Comparison of ENCODE assay signal across 1 cellular context in genomic region chr14:54537651-54538050, GRCh38.
TF ChIP-seq lines count a peak whose summit lies in the region.

No MANE protein-coding gene starts in this region.

TF ChIP-seq in HepG2, 621 proteins besides CTCF, POLR2A, EP300 and RAD21 (continued from another document and continues in another):
- TF ChIP-seq RERE (CRISPR knock-in tag; IDR thresholded peaks at IDR 0.05; ENCODE audit: low read depth), result 0 out of 2 replicates have a peak, but pooled peaks have one; percentile 18
- TF ChIP-seq PTBP1 (IDR thresholded peaks at IDR 0.05; ENCODE audit: low read depth, low read length, poor library complexity, severe bottlenecking), result no peak
- TF ChIP-seq, protein P1, sequence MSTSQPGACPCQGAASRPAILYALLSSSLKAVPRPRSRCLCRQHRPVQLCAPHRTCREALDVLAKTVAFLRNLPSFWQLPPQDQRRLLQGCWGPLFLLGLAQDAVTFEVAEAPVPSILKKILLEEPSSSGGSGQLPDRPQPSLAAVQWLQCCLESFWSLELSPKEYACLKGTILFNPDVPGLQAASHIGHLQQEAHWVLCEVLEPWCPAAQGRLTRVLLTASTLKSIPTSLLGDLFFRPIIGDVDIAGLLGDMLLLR (CRISPR knock-in tag; IDR thresholded peaks at IDR 0.05), result no peak
- TF ChIP-seq, protein P2, sequence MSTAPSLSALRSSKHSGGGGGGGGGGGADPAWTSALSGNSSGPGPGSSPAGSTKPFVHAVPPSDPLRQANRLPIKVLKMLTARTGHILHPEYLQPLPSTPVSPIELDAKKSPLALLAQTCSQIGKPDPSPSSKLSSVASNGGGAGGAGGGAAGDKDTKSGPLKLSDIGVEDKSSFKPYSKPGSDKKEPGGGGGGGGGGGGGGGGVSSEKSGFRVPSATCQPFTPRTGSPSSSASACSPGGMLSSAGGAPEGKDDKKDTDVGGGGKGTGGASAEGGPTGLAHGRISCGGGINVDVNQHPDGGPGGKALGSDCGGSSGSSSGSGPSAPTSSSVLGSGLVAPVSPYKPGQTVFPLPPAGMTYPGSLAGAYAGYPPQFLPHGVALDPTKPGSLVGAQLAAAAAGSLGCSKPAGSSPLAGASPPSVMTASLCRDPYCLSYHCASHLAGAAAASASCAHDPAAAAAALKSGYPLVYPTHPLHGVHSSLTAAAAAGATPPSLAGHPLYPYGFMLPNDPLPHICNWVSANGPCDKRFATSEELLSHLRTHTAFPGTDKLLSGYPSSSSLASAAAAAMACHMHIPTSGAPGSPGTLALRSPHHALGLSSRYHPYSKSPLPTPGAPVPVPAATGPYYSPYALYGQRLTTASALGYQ (CRISPR knock-in tag; IDR thresholded peaks at IDR 0.05), result 0 out of 2 replicates have a peak, but pooled peaks have one; percentile 33
- TF ChIP-seq, protein P3, sequence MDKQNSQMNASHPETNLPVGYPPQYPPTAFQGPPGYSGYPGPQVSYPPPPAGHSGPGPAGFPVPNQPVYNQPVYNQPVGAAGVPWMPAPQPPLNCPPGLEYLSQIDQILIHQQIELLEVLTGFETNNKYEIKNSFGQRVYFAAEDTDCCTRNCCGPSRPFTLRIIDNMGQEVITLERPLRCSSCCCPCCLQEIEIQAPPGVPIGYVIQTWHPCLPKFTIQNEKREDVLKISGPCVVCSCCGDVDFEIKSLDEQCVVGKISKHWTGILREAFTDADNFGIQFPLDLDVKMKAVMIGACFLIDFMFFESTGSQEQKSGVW (CRISPR knock-in tag; IDR thresholded peaks at IDR 0.05; ENCODE audit: borderline replicate concordance), result no peak
- TF ChIP-seq ZBTB1 (CRISPR knock-in tag; IDR thresholded peaks at IDR 0.05; ENCODE audit: borderline replicate concordance), result no peak
- no peak for TF ChIP-seq TOE1 (CRISPR knock-in tag; IDR thresholded peaks at IDR 0.05)
- no peak for TF ChIP-seq ZNF781 (CRISPR knock-in tag; IDR thresholded peaks at IDR 0.05; ENCODE audit: borderline replicate concordance, not compliant biosample characterization)
- peak; percentile 51; the same call in 1 of the 2 replicates for TF ChIP-seq SMAD3 (CRISPR knock-in tag; IDR thresholded peaks at IDR 0.05)
- TF ChIP-seq NCOA5 (CRISPR knock-in tag; IDR thresholded peaks at IDR 0.05), result no peak
- TF ChIP-seq, protein P4, sequence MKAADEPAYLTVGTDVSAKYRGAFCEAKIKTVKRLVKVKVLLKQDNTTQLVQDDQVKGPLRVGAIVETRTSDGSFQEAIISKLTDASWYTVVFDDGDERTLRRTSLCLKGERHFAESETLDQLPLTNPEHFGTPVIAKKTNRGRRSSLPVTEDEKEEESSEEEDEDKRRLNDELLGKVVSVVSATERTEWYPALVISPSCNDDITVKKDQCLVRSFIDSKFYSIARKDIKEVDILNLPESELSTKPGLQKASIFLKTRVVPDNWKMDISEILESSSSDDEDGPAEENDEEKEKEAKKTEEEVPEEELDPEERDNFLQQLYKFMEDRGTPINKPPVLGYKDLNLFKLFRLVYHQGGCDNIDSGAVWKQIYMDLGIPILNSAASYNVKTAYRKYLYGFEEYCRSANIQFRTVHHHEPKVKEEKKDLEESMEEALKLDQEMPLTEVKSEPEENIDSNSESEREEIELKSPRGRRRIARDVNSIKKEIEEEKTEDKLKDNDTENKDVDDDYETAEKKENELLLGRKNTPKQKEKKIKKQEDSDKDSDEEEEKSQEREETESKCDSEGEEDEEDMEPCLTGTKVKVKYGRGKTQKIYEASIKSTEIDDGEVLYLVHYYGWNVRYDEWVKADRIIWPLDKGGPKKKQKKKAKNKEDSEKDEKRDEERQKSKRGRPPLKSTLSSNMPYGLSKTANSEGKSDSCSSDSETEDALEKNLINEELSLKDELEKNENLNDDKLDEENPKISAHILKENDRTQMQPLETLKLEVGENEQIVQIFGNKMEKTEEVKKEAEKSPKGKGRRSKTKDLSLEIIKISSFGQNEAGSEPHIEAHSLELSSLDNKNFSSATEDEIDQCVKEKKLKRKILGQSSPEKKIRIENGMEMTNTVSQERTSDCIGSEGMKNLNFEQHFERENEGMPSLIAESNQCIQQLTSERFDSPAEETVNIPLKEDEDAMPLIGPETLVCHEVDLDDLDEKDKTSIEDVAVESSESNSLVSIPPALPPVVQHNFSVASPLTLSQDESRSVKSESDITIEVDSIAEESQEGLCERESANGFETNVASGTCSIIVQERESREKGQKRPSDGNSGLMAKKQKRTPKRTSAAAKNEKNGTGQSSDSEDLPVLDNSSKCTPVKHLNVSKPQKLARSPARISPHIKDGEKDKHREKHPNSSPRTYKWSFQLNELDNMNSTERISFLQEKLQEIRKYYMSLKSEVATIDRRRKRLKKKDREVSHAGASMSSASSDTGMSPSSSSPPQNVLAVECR (CRISPR knock-in tag; IDR thresholded peaks at IDR 0.05; ENCODE audit: borderline replicate concordance), result no peak
- no peak for TF ChIP-seq SSRP1 (CRISPR knock-in tag; IDR thresholded peaks at IDR 0.05)
- no peak for TF ChIP-seq RNF219 (CRISPR knock-in tag; IDR thresholded peaks at IDR 0.05)
- TF ChIP-seq DNMT3B (CRISPR knock-in tag; conservative IDR thresholded peaks at IDR 0.05), result no peak
- peak; percentile 69 for TF ChIP-seq CREM (IDR thresholded peaks at IDR 0.05)
- no peak for TF ChIP-seq CREM (CRISPR knock-in tag; IDR thresholded peaks at IDR 0.05)
- peak; percentile 92 for TF ChIP-seq FOXA3 (CRISPR knock-in tag; IDR thresholded peaks at IDR 0.05)
- TF ChIP-seq ZNF740 (CRISPR knock-in tag; IDR thresholded peaks at IDR 0.05), result no peak
- no peak for TF ChIP-seq CBFB (CRISPR knock-in tag; IDR thresholded peaks at IDR 0.05)
- peak; percentile 86 for TF ChIP-seq HNF1A (IDR thresholded peaks at IDR 0.05; ENCODE audit: low read depth)
- peak; percentile 80; the same call in 1 of the 2 replicates for TF ChIP-seq HNF1A (CRISPR knock-in tag; IDR thresholded peaks at IDR 0.05; ENCODE audit: borderline replicate concordance)
- TF ChIP-seq ZNF776 (CRISPR knock-in tag; IDR thresholded peaks at IDR 0.05), result no peak
- TF ChIP-seq IKZF4 (CRISPR knock-in tag; IDR thresholded peaks at IDR 0.05; ENCODE audit: borderline replicate concordance, low read depth, not compliant biosample characterization), result no peak
- no peak for TF ChIP-seq ZNF772 (CRISPR knock-in tag; IDR thresholded peaks at IDR 0.05)
- no peak for TF ChIP-seq SMYD3 (CRISPR knock-in tag; IDR thresholded peaks at IDR 0.05)
- TF ChIP-seq, protein P5, sequence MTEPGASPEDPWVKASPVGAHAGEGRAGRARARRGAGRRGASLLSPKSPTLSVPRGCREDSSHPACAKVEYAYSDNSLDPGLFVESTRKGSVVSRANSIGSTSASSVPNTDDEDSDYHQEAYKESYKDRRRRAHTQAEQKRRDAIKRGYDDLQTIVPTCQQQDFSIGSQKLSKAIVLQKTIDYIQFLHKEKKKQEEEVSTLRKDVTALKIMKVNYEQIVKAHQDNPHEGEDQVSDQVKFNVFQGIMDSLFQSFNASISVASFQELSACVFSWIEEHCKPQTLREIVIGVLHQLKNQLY (CRISPR knock-in tag; IDR thresholded peaks at IDR 0.05), result no peak
- no peak for TF ChIP-seq NFYC (CRISPR knock-in tag; IDR thresholded peaks at IDR 0.05)
- TF ChIP-seq KDM6A (CRISPR knock-in tag; IDR thresholded peaks at IDR 0.05; ENCODE audit: low read depth), result no peak
- TF ChIP-seq RFX3 (CRISPR knock-in tag; IDR thresholded peaks at IDR 0.05), result no peak
- no peak for TF ChIP-seq ZNF329 (CRISPR knock-in tag; IDR thresholded peaks at IDR 0.05; ENCODE audit: low read depth)
- TF ChIP-seq, protein P6, sequence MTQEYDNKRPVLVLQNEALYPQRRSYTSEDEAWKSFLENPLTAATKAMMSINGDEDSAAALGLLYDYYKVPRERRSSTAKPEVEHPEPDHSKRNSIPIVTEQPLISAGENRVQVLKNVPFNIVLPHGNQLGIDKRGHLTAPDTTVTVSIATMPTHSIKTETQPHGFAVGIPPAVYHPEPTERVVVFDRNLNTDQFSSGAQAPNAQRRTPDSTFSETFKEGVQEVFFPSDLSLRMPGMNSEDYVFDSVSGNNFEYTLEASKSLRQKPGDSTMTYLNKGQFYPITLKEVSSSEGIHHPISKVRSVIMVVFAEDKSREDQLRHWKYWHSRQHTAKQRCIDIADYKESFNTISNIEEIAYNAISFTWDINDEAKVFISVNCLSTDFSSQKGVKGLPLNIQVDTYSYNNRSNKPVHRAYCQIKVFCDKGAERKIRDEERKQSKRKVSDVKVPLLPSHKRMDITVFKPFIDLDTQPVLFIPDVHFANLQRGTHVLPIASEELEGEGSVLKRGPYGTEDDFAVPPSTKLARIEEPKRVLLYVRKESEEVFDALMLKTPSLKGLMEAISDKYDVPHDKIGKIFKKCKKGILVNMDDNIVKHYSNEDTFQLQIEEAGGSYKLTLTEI (CRISPR knock-in tag; conservative IDR thresholded peaks at IDR 0.05), result no peak
- no peak for TF ChIP-seq ZNF230 (CRISPR knock-in tag; IDR thresholded peaks at IDR 0.05)
- TF ChIP-seq ZBTB7A (CRISPR knock-in tag; IDR thresholded peaks at IDR 0.05), result no peak
- no peak for TF ChIP-seq HES4 (CRISPR knock-in tag; IDR thresholded peaks at IDR 0.05; ENCODE audit: borderline replicate concordance)
- TF ChIP-seq ZNF317 (CRISPR knock-in tag; IDR thresholded peaks at IDR 0.05), result no peak
- TF ChIP-seq ZNF703 (CRISPR knock-in tag; IDR thresholded peaks at IDR 0.05; ENCODE audit: borderline replicate concordance), result no peak
- no peak for TF ChIP-seq ZNF616 (CRISPR knock-in tag; IDR thresholded peaks at IDR 0.05; ENCODE audit: low read depth)
- TF ChIP-seq ZNF615 (CRISPR knock-in tag; IDR thresholded peaks at IDR 0.05; ENCODE audit: borderline replicate concordance), result no peak
- no peak for TF ChIP-seq MATR3 (CRISPR knock-in tag; IDR thresholded peaks at IDR 0.05)
